ENCODE assay signal across 9 cellular contexts in genomic region chr1:156704930-156705320, GRCh38. TPM values are rescaled to one million over a fixed set of nuclear protein-coding genes. Genes with fewer than 3 reads are reported as not detected.
DNase-seq lines count a peak whose midpoint lies in the region; ATAC-seq and TF ChIP-seq lines count a peak whose summit lies in the region.
"Had no signal": no experiment of that assay in that cellular context is flagged by ENCODE, and none has a peak within 500 bp of the region (broad histone marks: within the 10 kb centered on the region; RNA-seq: fewer than 3 reads in every experiment).

No MANE protein-coding gene starts in this region.

- H3K27ac ChIP-seq in body of pancreas = no peak overlapping the region
- H3K27ac ChIP-seq: right lobe of liver had no signal

- H3K9me3 ChIP-seq in body of pancreas = no peaks in the 10 kb centered on the region
- H3K9me3 ChIP-seq: right lobe of liver had no signal

- intact Hi-C loops in body of pancreas (cut with DNase I) (no loop called here), left colon (cut with DNase I, micrococcal nuclease) (no loop called here)

- ATAC-seq in body of pancreas (peak; percentile 50), left colon (no peak), HG03342 (IDR thresholded peaks at IDR 0.05; ENCODE audit: unreplicated experiment) (no peak), GM18873 (IDR thresholded peaks at IDR 0.05; ENCODE audit: low FRiP score, unreplicated experiment) (no peak), GM18870 (IDR thresholded peaks at IDR 0.05; ENCODE audit: unreplicated experiment) (no peak)

- H3K4me1 ChIP-seq in body of pancreas = peaks cover 37% of the 10 kb centered on the region

- no peaks in the 10 kb centered on the region for H3K36me3 ChIP-seq in body of pancreas (replicated peaks in 1 of 2; ENCODE audit: insufficient read depth in 1 of 2, low read depth in 2 of 2)
- H3K36me3 ChIP-seq: right lobe of liver had no signal

- DNase-seq in D341Med (ENCODE audit: low spot score) (peak; percentile 41), NCI-H69 (lab: John Stamatoyannopoulos, UW) (peak; percentile 54), body of pancreas (peak; percentile 50 to 82 (median 63)), left colon (peak; percentile 26 to 48)
- DNase-seq in stimulated activated CD8-positive, alpha-beta memory T cell treated with anti-CD3 and anti-CD28 coated beads, Interleukin-12 subunit alpha, Interleukin-12 subunit beta, amount 100 ng/mL, for 4 hours (ENCODE audit: low read depth) = peak; percentile 12

- no peak overlapping the region for H3K4me3 ChIP-seq in body of pancreas

- 3 to 7% methylated on average over 17 to 29 of the region's 29 CpGs for WGBS in body of pancreas, 2 donors

- TF ChIP-seq CTCF in body of pancreas (IDR thresholded peaks at IDR 0.05) = no peak

- TF ChIP-seq POLR2A in body of pancreas (IDR thresholded peaks at IDR 0.05) = peak in 1 of 3 donors; percentile 7

- peaks cover 0 to 6% of the 10 kb centered on the region in 2 donors for H3K27me3 ChIP-seq in body of pancreas

RNA-seq across cellular contexts. Expression of gene CRABP2, which starts 0.5 kb away (rescaled TPM):
- total RNA-seq in body of pancreas (1 to 10 TPM in 1 of 2 donors, under 1 TPM in 1; 0.99 to 3.6 TPM), left colon (under 1 TPM; 0.73 to 0.98 TPM)

RNA-seq across cellular contexts. Expression of gene METTL25B, which starts 23.3 kb away (rescaled TPM):
- total RNA-seq in body of pancreas (10 to 100 TPM; 14.5 to 68.2 TPM), left colon (10 to 100 TPM; 40.6 to 47.9 TPM)

RNA-seq across cellular contexts. Expression of gene ISG20L2, which starts 23.6 kb away (rescaled TPM):
- total RNA-seq in body of pancreas (10 to 100 TPM; 11.9 to 14.3 TPM), left colon (10 to 100 TPM; 24.2 to 28.3 TPM)

RNA-seq across cellular contexts. Expression of gene NES, which starts 27.7 kb away (rescaled TPM):
- total RNA-seq in body of pancreas = 10 to 100 TPM in 1 of 2 donors, 1 to 10 TPM in 1; 4.2 to 12.2 TPM
- total RNA-seq in left colon = 1 to 10 TPM; 3.6 to 6.8 TPM

RNA-seq across cellular contexts. Expression of gene MRPL24, which starts 36.0 kb away (rescaled TPM):
- 10 to 100 TPM; 25.2 to 62.0 TPM for total RNA-seq in body of pancreas
- total RNA-seq in left colon = 10 to 100 TPM; 37.7 to 60.2 TPM

Comparison
In these comparisons a context has a peak if more than half of its experiments do, and no peak if none do; other contexts are left out.
1. DNase-seq: peak in every context shown above with its lines; median percentile 63 in body of pancreas; 54 in NCI-H69; 41 in D341Med; 37 in left colon; 12 in stimulated activated CD8-positive, alpha-beta memory T cell treated with anti-CD3 and anti-CD28 coated beads, Interleukin-12 subunit alpha, Interleukin-12 subunit beta, amount 100 ng/mL, for 4 hours.